Comparison of ENCODE assay signal across 4 cellular contexts in genomic region chr6:81948196-81948595, GRCh38.
DNase-seq lines count a peak whose midpoint lies in the region; ATAC-seq and TF ChIP-seq lines count a peak whose summit lies in the region.
"Not testable (repeated sequence)": the region's sequence is repeated elsewhere in the genome, so short reads cannot be mapped to it uniquely, and the experiment has no call there.

No MANE protein-coding gene starts in this region.

- not testable (repeated sequence) for H3K4me1 Mint-ChIP-seq in neural crest cell

- CTCF ChIA-PET in HEK293 (lab: Yijun Ruan, JAX); IMR-90 (lab: Yijun Ruan, JAX): not testable (repeated sequence)

- DNase-seq in IMR-90; neural crest cell (ENCODE audit: low read depth, low spot score): not testable (repeated sequence)

- H3K56ac ChIP-seq in IMR-90 (ENCODE audit: extremely low read depth, insufficient read depth, low read length), result not testable (repeated sequence)

- H3K4me3 Mint-ChIP-seq in neural crest cell, result not testable (repeated sequence)

- not testable (repeated sequence) for H3K14ac ChIP-seq in IMR-90 (replicated peaks; ENCODE audit: low read depth, low read length)

- ATAC-seq in IMR-90 (ENCODE audit: low read depth), result not testable (repeated sequence)

- H3K4me3 ChIP-seq in HEK293 (ENCODE audit: low read depth, low read length); IMR-90 (ENCODE audit: insufficient read depth, low read depth, low read length): not testable (repeated sequence)

- H3K79me1 ChIP-seq in IMR-90 (ENCODE audit: low read depth in 1 of 2, low read length in 2 of 2), result not testable (repeated sequence)

- not testable (repeated sequence) for H4K5ac ChIP-seq in IMR-90 (ENCODE audit: low read depth, low read length)

- not testable (repeated sequence) for H3K23ac ChIP-seq in IMR-90 (ENCODE audit: low read depth, low read length)

- not testable (repeated sequence) for H3K27me3 Mint-ChIP-seq in neural crest cell (ENCODE audit: low read depth)

- intact Hi-C loops in IMR-90 (cut with micrococcal nuclease), result not testable (repeated sequence)

- H2BK5ac ChIP-seq in IMR-90 (ENCODE audit: low read depth, low read length, poor library complexity, severe bottlenecking), result not testable (repeated sequence)

- H3K27ac ChIP-seq in HEK293 (ENCODE audit: extremely low read depth, low read depth, low read length); IMR-90 (ENCODE audit: insufficient read depth, low read length): not testable (repeated sequence)
- H3K27ac ChIP-seq in VCaP, result peak overlapping the region; percentile 62; the same call in 1 of the 2 replicates

- H2BK15ac ChIP-seq in IMR-90 (ENCODE audit: low read depth, low read length), result not testable (repeated sequence)

- not testable (repeated sequence) for H3K18ac ChIP-seq in IMR-90 (ENCODE audit: low read depth, low read length)

- H4K8ac ChIP-seq in IMR-90 (ENCODE audit: low read depth in 2 of 2, low read length in 2 of 2), result not testable (repeated sequence)

- H3K27ac Mint-ChIP-seq in neural crest cell (ENCODE audit: unreplicated experiment), result peak overlapping the region; percentile 69

- H3K9me1 ChIP-seq in IMR-90 (ENCODE audit: insufficient read depth, low read length), result not testable (repeated sequence)

- in situ Hi-C loops in IMR-90 (cut with MboI; ENCODE audit: low sequenced_read_pairs), result not testable (repeated sequence)

- not testable (repeated sequence) for H3K36me3 Mint-ChIP-seq in neural crest cell (ENCODE audit: low read depth)

- H3K9me3 ChIP-seq in HEK293 (ENCODE audit: control insufficient read depth, insufficient read depth, low read depth, low read length); IMR-90 (ENCODE audit: control insufficient read depth, insufficient read depth, low read length): not testable (repeated sequence)

- not testable (repeated sequence) for H3K4me2 ChIP-seq in IMR-90 (ENCODE audit: low read depth, low read length)

- TF ChIP-seq POLR2A in IMR-90 (IDR thresholded peaks at IDR 0.05; ENCODE audit: low read depth, low read length), result not testable (repeated sequence)

- TF ChIP-seq RAD21 in IMR-90 (IDR thresholded peaks at IDR 0.05; ENCODE audit: low read length), result not testable (repeated sequence)

- not testable (repeated sequence) for H3K4me1 ChIP-seq in HEK293 (ENCODE audit: control insufficient read depth, insufficient read depth, low read length); IMR-90 (ENCODE audit: control insufficient read depth, insufficient read depth, low read length)

- H3K4ac ChIP-seq in IMR-90 (ENCODE audit: low read depth, low read length), result not testable (repeated sequence)

- TF ChIP-seq CTCF in HEK293 (tag by site-specific recombination; IDR thresholded peaks at IDR 0.05); IMR-90 (conservative IDR thresholded peaks at IDR 0.05; ENCODE audit: low read depth, low read length); VCaP (conservative IDR thresholded peaks at IDR 0.05); neural crest cell (conservative IDR thresholded peaks at IDR 0.05): not testable (repeated sequence)

- not testable (repeated sequence) for H2AFZ ChIP-seq in IMR-90 (replicated peaks; ENCODE audit: low read length, poor library complexity)

- POLR2A ChIA-PET in HEK293 (lab: Yijun Ruan, JAX); IMR-90 (lab: Charles Lee; ENCODE audit: unreplicated experiment): not testable (repeated sequence)

- WGBS in IMR-90 (ENCODE audit: extremely low coverage in 2 of 2, insufficient read length in 1 of 2), 2 experiments, result no CpG with 5 or more reads among the region's 4 CpGs

- not testable (repeated sequence) for H3K36me3 ChIP-seq in HEK293 (ENCODE audit: control insufficient read depth in 2 of 2, insufficient read depth in 1 of 2, low read length in 2 of 2); IMR-90 (ENCODE audit: control insufficient read depth, insufficient read depth, low read length)

- not testable (repeated sequence) for H4K91ac ChIP-seq in IMR-90 (ENCODE audit: insufficient read depth, low read depth, low read length)

- BruUV-seq in IMR-90 (replicated peaks; lab: Mats Ljungman, UMichigan), result not testable (repeated sequence)

- 0 out of 2 replicates have a peak overlapping the region, but pooled peaks have one; percentile 27 for H2BK120ac ChIP-seq in IMR-90 (ENCODE audit: low read depth, low read length)

- H3K27me3 ChIP-seq in IMR-90 (ENCODE audit: control insufficient read depth, insufficient read depth, low read length), result not testable (repeated sequence)

- not testable (repeated sequence) for H2AK5ac ChIP-seq in IMR-90 (ENCODE audit: low read depth, low read length)

- H4K20me1 ChIP-seq in IMR-90 (ENCODE audit: insufficient read depth, low read length), result not testable (repeated sequence)

- H2BK20ac ChIP-seq in IMR-90 (ENCODE audit: low read depth, low read length), result not testable (repeated sequence)

- dilution Hi-C loops in IMR-90 (cut with HindIII; ENCODE audit: low sequenced_read_pairs, unreplicated experiment), result not testable (repeated sequence)

- H3K9ac ChIP-seq in IMR-90 (ENCODE audit: low read depth, low read length), result not testable (repeated sequence)

- not testable (repeated sequence) for H2AK9ac ChIP-seq in IMR-90 (replicated peaks; ENCODE audit: low read depth, low read length, poor library complexity)

- H3K9me3 Mint-ChIP-seq in neural crest cell, result not testable (repeated sequence)

TF ChIP-seq in HEK293, 187 proteins besides CTCF, POLR2A, EP300 and RAD21:
- peak; percentile 100 for TF ChIP-seq PRDM1 (tag by site-specific recombination; IDR thresholded peaks at IDR 0.05)
